Comparison of ENCODE assay signal across 11 cellular contexts in genomic region chr2:118668431-118669424, GRCh38.
DNase-seq lines count a peak whose midpoint lies in the region; ATAC-seq and TF ChIP-seq lines count a peak whose summit lies in the region.
"Had no signal": no experiment of that assay in that cellular context is flagged by ENCODE, and none has a peak within 500 bp of the region (broad histone marks: within the 10 kb centered on the region; RNA-seq: fewer than 3 reads in every experiment).

No MANE protein-coding gene starts in this region.

- peak; percentile 93 for DNase-seq in ELR (ENCODE audit: low read depth)
- DNase-seq in RWPE2 (ENCODE audit: low spot score) = no peak
- DNase-seq in fibroblast of villous mesenchyme (ENCODE audit: low read depth) = peak; percentile 73
- peak; percentile 90 for DNase-seq in retinal pigment epithelial cell (ENCODE audit: low read depth)
- DNase-seq in epidermal melanocyte (ENCODE audit: insufficient read length, low spot score) = no peak
- DNase-seq in DMS79 treated with DMSO at 0.1 percent for 48 hours (lab: John Stamatoyannopoulos, UW) = no peak
- no peak for DNase-seq in CD8-positive, alpha-beta memory T cell
- DNase-seq in activated naive CD4-positive, alpha-beta T cell treated with anti-CD3 and anti-CD28 coated beads, Interleukin-2, amount 50 U/mL, for 16 hours = no peak
- DNase-seq: GDM1; NCI-H2029 treated with DMSO at 0.1 percent for 48 hours; stimulated activated CD4-positive, alpha-beta T cell treated with anti-CD3 and anti-CD28 coated beads, Interleukin-2, amount 100 ng/mL, for 24 hours had no signal

- TF ChIP-seq CTCF in RWPE2 (IDR thresholded peaks at IDR 0.05; ENCODE audit: poor library complexity, severe bottlenecking) (no peak), fibroblast of villous mesenchyme (IDR thresholded peaks at IDR 0.05; ENCODE audit: insufficient read depth, low read depth, low read length) (no peak), retinal pigment epithelial cell (conservative IDR thresholded peaks at IDR 0.05; ENCODE audit: low read depth, low read length) (no peak)

- peaks cover 20% of the 10 kb centered on the region for H3K4me1 ChIP-seq in RWPE2 (ENCODE audit: insufficient read depth, poor library complexity, severe bottlenecking)
- no peaks in the 10 kb centered on the region for H3K4me1 ChIP-seq in CD8-positive, alpha-beta memory T cell (ENCODE audit: insufficient read depth, low read length)

- peak; percentile 93 for ATAC-seq in RWPE2 (ENCODE audit: low read depth)

- H3K4me1 Mint-ChIP-seq in CD8-positive, alpha-beta memory T cell = no peaks in the 10 kb centered on the region

- H3K27me3 Mint-ChIP-seq in CD8-positive, alpha-beta memory T cell = peaks cover 0 to 7% of the 10 kb centered on the region in 2 donors

- no peaks in the 10 kb centered on the region for H3K36me3 Mint-ChIP-seq in CD8-positive, alpha-beta memory T cell

- H3K27ac Mint-ChIP-seq in CD8-positive, alpha-beta memory T cell = no peak overlapping the region

- no peaks in the 10 kb centered on the region for H3K36me3 ChIP-seq in RWPE2 (ENCODE audit: low read depth)
- no peaks in the 10 kb centered on the region for H3K36me3 ChIP-seq in CD8-positive, alpha-beta memory T cell (ENCODE audit: insufficient read depth, low read length)

- CTCF ChIA-PET in CD8-positive, alpha-beta memory T cell (lab: Charles Lee) = no interaction called here

- peak overlapping the region; percentile 68 for H3K27ac ChIP-seq in RWPE2 (ENCODE audit: poor library complexity, severe bottlenecking)
- no peak overlapping the region for H3K27ac ChIP-seq in CD8-positive, alpha-beta memory T cell (ENCODE audit: low read depth, low read length)

- no peak overlapping the region for H3K4me3 Mint-ChIP-seq in CD8-positive, alpha-beta memory T cell

- no peaks in the 10 kb centered on the region for H3K9me3 ChIP-seq in RWPE2 (ENCODE audit: severe bottlenecking)
- H3K9me3 ChIP-seq in CD8-positive, alpha-beta memory T cell (ENCODE audit: low read length) = no peaks in the 10 kb centered on the region

- H3K9me3 Mint-ChIP-seq in CD8-positive, alpha-beta memory T cell = peaks cover 0 to 6% (median 0%) of the 10 kb centered on the region in 5 donors

- H3K27me3 ChIP-seq in RWPE2 (ENCODE audit: insufficient read depth, poor library complexity, severe bottlenecking) = no peaks in the 10 kb centered on the region
- no peaks in the 10 kb centered on the region for H3K27me3 ChIP-seq in CD8-positive, alpha-beta memory T cell (ENCODE audit: insufficient read depth, low read length, poor library complexity, severe bottlenecking)

- POLR2A ChIA-PET in CD8-positive, alpha-beta memory T cell (lab: Charles Lee) = no interaction called here

- H3K4me3 ChIP-seq in RWPE2 (ENCODE audit: severe bottlenecking) = no peak overlapping the region
- no peak overlapping the region for H3K4me3 ChIP-seq in fibroblast of villous mesenchyme (ENCODE audit: low read depth, low read length)
- no peak overlapping the region for H3K4me3 ChIP-seq in retinal pigment epithelial cell (ENCODE audit: low read length)
- no peak overlapping the region for H3K4me3 ChIP-seq in CD8-positive, alpha-beta memory T cell (ENCODE audit: low read length)

Comparison
In these comparisons a context has a peak if more than half of its experiments do, and no peak if none do; other contexts are left out.
1. DNase-seq: peak in ELR (single experiment), fibroblast of villous mesenchyme (single experiment) and retinal pigment epithelial cell (single experiment); none in RWPE2 (single experiment), epidermal melanocyte (single experiment), DMS79 treated with DMSO at 0.1 percent for 48 hours (single experiment), CD8-positive, alpha-beta memory T cell (0 of 5) and activated naive CD4-positive, alpha-beta T cell treated with anti-CD3 and anti-CD28 coated beads, Interleukin-2, amount 50 U/mL, for 16 hours (single experiment).